In the genomic region with DNA sequence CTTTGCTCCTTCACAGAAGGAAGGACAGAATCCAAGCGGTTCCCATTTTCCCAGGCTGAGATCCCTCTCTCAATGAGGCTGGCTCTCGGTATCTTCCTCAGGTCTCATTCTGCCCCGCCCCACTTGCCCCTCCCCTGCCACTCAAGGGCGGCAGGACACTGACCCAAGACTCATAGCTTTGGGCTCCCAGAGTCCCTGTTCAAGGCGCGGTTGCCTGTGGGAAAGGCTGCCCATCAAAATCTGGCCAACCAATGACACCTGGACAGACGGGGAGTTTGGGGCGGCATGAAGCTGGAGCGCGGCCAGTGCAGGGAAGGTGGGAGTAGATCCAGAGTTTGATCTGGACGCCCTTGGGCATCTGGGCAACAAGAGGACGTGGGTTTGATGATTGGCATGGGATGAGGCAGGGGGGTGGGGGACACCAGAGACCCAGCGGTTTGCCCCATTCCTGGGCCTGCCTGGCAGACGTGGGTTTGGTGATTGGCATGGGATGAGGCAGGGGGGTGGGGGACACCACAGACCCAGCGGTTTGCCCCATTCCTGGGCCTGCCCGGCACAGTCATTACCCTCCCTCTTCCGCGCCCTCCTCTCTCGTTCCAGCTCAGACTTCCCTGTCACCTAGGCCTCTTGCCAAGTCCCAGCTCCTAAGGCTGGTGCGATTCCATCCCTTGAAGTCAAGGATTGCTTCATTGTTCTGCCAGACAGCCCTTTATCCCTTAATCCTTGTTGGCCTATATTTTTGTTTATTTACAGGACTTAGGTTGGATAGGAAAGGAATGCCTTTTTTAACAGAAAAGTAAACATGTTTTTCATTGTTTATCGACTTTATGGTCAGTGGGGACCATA, we compare ENCODE assay signal across 8 cellular contexts.
DNase-seq lines count a peak whose midpoint lies in the region; ATAC-seq and TF ChIP-seq lines count a peak whose summit lies in the region.

No MANE protein-coding gene starts in this region.

- dilution Hi-C loops in mammary epithelial cell (cut with HindIII; ENCODE audit: low sequenced_read_pairs) = no loop called here

- H3K27ac ChIP-seq in HUES64 (ENCODE audit: low read depth, low read length) (peak overlapping the region; percentile 58), mammary epithelial cell (ENCODE audit: insufficient read depth, low read depth, low read length) (peak overlapping the region; percentile 91), testis (peak overlapping the region; percentile 77 to 87)

- 59% methylated on average over 20 of the region's 21 CpGs for WGBS in HUES64
- 9% methylated on average over 14 of the region's 21 CpGs for WGBS in mammary epithelial cell (ENCODE audit: low coverage, missing lambda C conversion rate)
- WGBS in testis, 2 donors = 12 to 23% methylated on average over 14 to 21 of the region's 21 CpGs

- TF ChIP-seq CTCF in BE2C (IDR thresholded peaks at IDR 0.05; ENCODE audit: low read depth, low read length) (no peak), mammary epithelial cell (conservative IDR thresholded peaks at IDR 0.05 in 1 of 2, IDR thresholded peaks at IDR 0.05 in 1 of 2; ENCODE audit: extremely low read depth in 1 of 2, insufficient read depth in 1 of 2, low read depth in 1 of 2, low read length in 2 of 2) (no peak), testis (IDR thresholded peaks at IDR 0.05) (no peak)

- H3K36me3 ChIP-seq in BE2C (no peaks in the 10 kb centered on the region), HUES64 (ENCODE audit: insufficient read depth, low read length) (no peaks in the 10 kb centered on the region), mammary epithelial cell (ENCODE audit: insufficient read depth, low read length) (no peaks in the 10 kb centered on the region), testis (ENCODE audit: low read depth, missing control alignments) (no peaks in the 10 kb centered on the region)

- H3K9ac ChIP-seq in HUES64 (ENCODE audit: low read depth, low read length) = peak overlapping the region; percentile 47
- peak overlapping the region; percentile 88 for H3K9ac ChIP-seq in mammary epithelial cell (ENCODE audit: insufficient read depth, low read length)

- H3K4me3 Mint-ChIP-seq in activated naive CD4-positive, alpha-beta T cell treated with anti-CD3 and anti-CD28 coated beads for 36 hours = no peak overlapping the region

- in situ Hi-C loops in mammary epithelial cell (cut with MboI; ENCODE audit: low sequenced_read_pairs in 2 of 2) = loop anchor here (5.0 to 25.0 kb wide), 5 partner anchors 174 to 1016 kb away; a partner anchor contains a TSS

- H3K27me3 ChIP-seq in BE2C = no peaks in the 10 kb centered on the region
- peaks cover under 1% of the 10 kb centered on the region; the same call in 1 of the 2 replicates for H3K27me3 ChIP-seq in HUES64 (ENCODE audit: insufficient read depth, low read length)
- H3K27me3 ChIP-seq in mammary epithelial cell (ENCODE audit: insufficient read depth, low read length) = no peaks in the 10 kb centered on the region
- no peaks in the 10 kb centered on the region for H3K27me3 ChIP-seq in testis

- H3K27me3 Mint-ChIP-seq in activated naive CD4-positive, alpha-beta T cell treated with anti-CD3 and anti-CD28 coated beads for 36 hours (ENCODE audit: low read depth) = no peaks in the 10 kb centered on the region

- peak overlapping the region; percentile 75 for H3K4me3 ChIP-seq in BE2C (ENCODE audit: low read depth, low read length)
- H3K4me3 ChIP-seq in HUES64 (ENCODE audit: low read length) = peak overlapping the region; percentile 68
- peak overlapping the region; percentile 48 to 84 (median 59) for H3K4me3 ChIP-seq in mammary epithelial cell (replicated peaks in 1 of 3; ENCODE audit: insufficient read depth in 1 of 3, low read depth in 2 of 3, low read length in 3 of 3)
- H3K4me3 ChIP-seq in testis = peak overlapping the region; percentile 51 to 64

- peaks cover 3% of the 10 kb centered on the region for H3K36me3 Mint-ChIP-seq in activated naive CD4-positive, alpha-beta T cell treated with anti-CD3 and anti-CD28 coated beads for 36 hours (ENCODE audit: low read depth)

- H3K27ac Mint-ChIP-seq in activated naive CD4-positive, alpha-beta T cell treated with anti-CD3 and anti-CD28 coated beads for 36 hours = no peak overlapping the region

- DNase-seq in BE2C (no peak), mammary epithelial cell (peak; percentile 84), left lobe of liver (ENCODE audit: low spot score) (peak; percentile 82), testis (peak; percentile 82)
- DNase-seq in activated naive CD4-positive, alpha-beta T cell treated with anti-CD3 and anti-CD28 coated beads for 36 hours = no peak

- BruUV-seq in mammary epithelial cell (replicated peaks; lab: Mats Ljungman, UMichigan) = no TSS peak

- H3K79me2 ChIP-seq in mammary epithelial cell (ENCODE audit: insufficient read depth, low read length) = no peaks in the 10 kb centered on the region

- intact Hi-C loops in mammary epithelial cell (cut with micrococcal nuclease) (loop anchor here (1.0 to 10.0 kb wide), 8 partner anchors 64 to 1034 kb away; a partner anchor contains a TSS), testis (cut with DNase I; ENCODE audit: low total_unique reads) (loop anchor here (2.0 to 10.0 kb wide), 2 partner anchors 74 to 242 kb away; no protein-coding TSS in a partner anchor)
- intact Hi-C loops in activated naive CD4-positive, alpha-beta T cell treated with anti-CD3 and anti-CD28 coated beads for 36 hours (cut with micrococcal nuclease) = loop anchor here (5.0 kb wide), 2 partner anchors 526 to 1021 kb away; a partner anchor contains a TSS

- H3K4me1 ChIP-seq in BE2C = peaks cover 22% of the 10 kb centered on the region
- no peaks in the 10 kb centered on the region; the same call in 1 of the 2 replicates for H3K4me1 ChIP-seq in HUES64 (ENCODE audit: insufficient read depth, low read length)
- H3K4me1 ChIP-seq in mammary epithelial cell (ENCODE audit: insufficient read depth, low read length) = peaks cover 44% of the 10 kb centered on the region
- H3K4me1 ChIP-seq in testis = peaks cover 45% of the 10 kb centered on the region

- no peaks in the 10 kb centered on the region for H4K20me1 ChIP-seq in mammary epithelial cell (ENCODE audit: insufficient read depth, low read length)

- CTCF ChIA-PET in mammary epithelial cell (lab: Charles Lee; ENCODE audit: low non-redundant PET) = interaction anchor here (0.5 to 0.9 kb wide), 3 partner anchors 522 to 547 kb away, joined by 4 to 6 read pairs (median 5); no protein-coding TSS in a partner anchor
- CTCF ChIA-PET in activated naive CD4-positive, alpha-beta T cell treated with anti-CD3 and anti-CD28 coated beads for 36 hours (lab: Charles Lee) = interaction anchor here (1.3 to 4.3 kb wide), 3 partner anchors 95 to 244 kb away, joined by 4 to 36 read pairs (median 16); a partner anchor contains a TSS

- H3K4me2 ChIP-seq in mammary epithelial cell (ENCODE audit: insufficient read depth, low read depth, low read length) = peak overlapping the region; percentile 99

- peak overlapping the region; percentile 95 for H2AFZ ChIP-seq in mammary epithelial cell (ENCODE audit: low read depth, low read length)

- ATAC-seq in left lobe of liver (peak; percentile 68), GM21825 (IDR thresholded peaks at IDR 0.05; ENCODE audit: unreplicated experiment) (no peak), HG03521 (IDR thresholded peaks at IDR 0.05; ENCODE audit: unreplicated experiment) (no peak)

- H3K9me3 ChIP-seq in BE2C (no peaks in the 10 kb centered on the region), HUES64 (ENCODE audit: insufficient read depth, low read depth, low read length) (no peaks in the 10 kb centered on the region), mammary epithelial cell (replicated peaks; ENCODE audit: insufficient read depth, low read length) (no peaks in the 10 kb centered on the region), testis (no peaks in the 10 kb centered on the region)

- peaks cover 57% of the 10 kb centered on the region for H3K4me1 Mint-ChIP-seq in activated naive CD4-positive, alpha-beta T cell treated with anti-CD3 and anti-CD28 coated beads for 36 hours (ENCODE audit: low read depth)

- TF ChIP-seq POLR2A in testis (IDR thresholded peaks at IDR 0.05) = no peak

- peaks cover 3% of the 10 kb centered on the region for H3K9me3 Mint-ChIP-seq in activated naive CD4-positive, alpha-beta T cell treated with anti-CD3 and anti-CD28 coated beads for 36 hours

Comparison
In these comparisons a context has a peak if more than half of its experiments do, and no peak if none do; other contexts are left out.
1. DNase-seq: peak in mammary epithelial cell (single experiment), left lobe of liver (single experiment) and testis (single experiment); none in BE2C (single experiment) and activated naive CD4-positive, alpha-beta T cell treated with anti-CD3 and anti-CD28 coated beads for 36 hours (single experiment).
2. Peak in every context shown above with its lines, with median percentiles within 50 percentile points of each other: H3K4me3 ChIP-seq and H3K27ac ChIP-seq.